1 cellular context compared by ENCODE assay signal in the genomic region with DNA sequence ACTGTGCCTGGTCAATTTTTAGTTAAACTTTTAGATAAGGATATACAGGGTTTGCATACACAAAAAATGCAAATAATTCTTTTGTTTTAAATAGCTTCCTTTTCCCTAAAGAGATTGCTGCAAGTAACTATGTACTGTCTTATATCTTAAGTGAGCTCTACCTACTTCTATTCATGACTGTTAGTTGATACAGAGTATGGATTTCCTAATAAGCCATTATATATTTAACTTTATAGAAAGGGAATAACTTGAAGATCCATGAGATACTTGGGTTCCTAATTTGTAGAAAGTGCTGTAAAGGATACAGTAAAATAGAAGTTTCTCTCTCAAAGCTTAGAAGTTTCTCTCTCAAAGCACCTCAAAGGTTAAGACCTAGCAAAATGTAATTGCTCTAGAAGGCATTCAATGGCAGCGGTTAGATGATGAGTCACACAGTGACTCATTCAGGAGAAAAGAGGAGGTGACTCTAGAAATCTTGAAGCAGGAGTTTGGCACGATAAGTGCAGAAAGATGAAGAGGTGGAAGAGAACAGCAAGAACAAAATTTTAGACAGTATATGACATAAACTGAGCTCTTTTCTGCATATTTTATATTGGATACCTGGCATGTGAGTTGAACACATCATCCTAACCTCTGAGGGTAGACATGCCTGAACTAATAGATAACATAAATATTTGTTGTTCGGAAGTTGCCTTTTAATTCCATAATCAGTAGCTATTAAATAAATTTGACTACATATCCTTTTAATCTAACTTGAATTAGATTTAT.
TF ChIP-seq lines count a peak whose summit lies in the region.

No MANE protein-coding gene starts in this region.

TF ChIP-seq in K562, 482 proteins besides CTCF, POLR2A, EP300 and RAD21 (continued from another document):
- no peak for TF ChIP-seq ZNF551 (CRISPR knock-in tag; IDR thresholded peaks at IDR 0.05)
- no peak for TF ChIP-seq HDAC2 (IDR thresholded peaks at IDR 0.05)
